3 cellular contexts compared by ENCODE assay signal in the genomic region with DNA sequence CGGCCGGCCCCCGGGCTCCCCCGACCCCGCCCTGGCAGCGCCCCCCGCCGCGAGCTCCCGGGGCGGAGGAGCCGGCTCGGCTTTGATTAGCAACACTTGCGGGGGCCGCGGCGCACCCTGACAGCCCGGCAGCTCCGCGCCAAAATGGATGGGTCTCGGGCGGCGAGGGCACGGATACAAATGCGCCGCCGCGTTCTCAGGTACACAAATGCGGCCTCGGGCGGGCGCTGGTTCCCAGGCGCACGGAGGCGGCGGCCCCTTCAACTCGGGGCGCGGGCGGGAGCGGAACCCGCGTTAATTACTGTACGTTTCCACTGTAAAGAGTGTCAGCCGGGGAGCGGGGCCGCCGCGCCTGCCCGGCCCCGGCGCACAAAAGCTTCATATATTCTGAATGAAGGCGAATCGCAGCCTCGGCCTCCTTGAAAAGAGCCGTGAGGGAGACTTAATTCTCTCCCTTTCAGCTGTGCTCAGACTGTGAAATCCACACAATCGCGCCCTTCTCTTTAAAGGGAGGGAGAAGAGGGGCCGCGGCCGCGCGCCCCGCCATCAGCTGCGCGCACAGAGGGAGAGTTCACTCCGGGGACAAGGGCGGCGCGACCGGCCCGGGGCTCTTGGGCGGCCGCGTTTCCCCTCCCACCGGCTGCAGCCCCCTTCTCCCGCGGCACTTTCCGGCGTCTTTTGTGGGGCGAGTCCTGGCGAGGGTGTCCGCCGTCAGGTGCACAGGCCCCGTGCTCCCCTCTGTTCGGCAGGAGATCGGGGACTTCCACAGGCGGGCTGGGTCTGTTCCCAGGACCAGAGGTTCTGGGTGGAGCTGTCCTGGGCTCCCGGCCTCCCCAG.
A peak's percentile ranks its signal among the peaks of the same experiment; 100 is the strongest.
TF ChIP-seq lines count a peak whose summit lies in the region.

No MANE protein-coding gene starts in this region.

TF ChIP-seq in HEK293T, 16 proteins besides CTCF, POLR2A, EP300 and RAD21:
- TF ChIP-seq L3MBTL2 (conservative IDR thresholded peaks at IDR 0.05): peak; percentile 57
- TF ChIP-seq FOXM1 (IDR thresholded peaks at IDR 0.05; ENCODE audit: borderline replicate concordance): no peak
- TF ChIP-seq FOXK2 (IDR thresholded peaks at IDR 0.05): no peak
- TF ChIP-seq ARNT (IDR thresholded peaks at IDR 0.05): no peak
- TF ChIP-seq, protein P1, sequence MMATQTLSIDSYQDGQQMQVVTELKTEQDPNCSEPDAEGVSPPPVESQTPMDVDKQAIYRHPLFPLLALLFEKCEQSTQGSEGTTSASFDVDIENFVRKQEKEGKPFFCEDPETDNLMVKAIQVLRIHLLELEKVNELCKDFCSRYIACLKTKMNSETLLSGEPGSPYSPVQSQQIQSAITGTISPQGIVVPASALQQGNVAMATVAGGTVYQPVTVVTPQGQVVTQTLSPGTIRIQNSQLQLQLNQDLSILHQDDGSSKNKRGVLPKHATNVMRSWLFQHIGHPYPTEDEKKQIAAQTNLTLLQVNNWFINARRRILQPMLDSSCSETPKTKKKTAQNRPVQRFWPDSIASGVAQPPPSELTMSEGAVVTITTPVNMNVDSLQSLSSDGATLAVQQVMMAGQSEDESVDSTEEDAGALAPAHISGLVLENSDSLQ (IDR thresholded peaks at IDR 0.05): no peak

TF ChIP-seq in SK-N-SH, 30 proteins besides CTCF, POLR2A, EP300 and RAD21:
- TF ChIP-seq RXRA (IDR thresholded peaks at IDR 0.05; ENCODE audit: borderline replicate concordance, low read depth) (no peak), TCF12 (IDR thresholded peaks at IDR 0.05) (no peak), POLR2AphosphoS5 (IDR thresholded peaks at IDR 0.05; ENCODE audit: low read depth, low read length) (no peak), MXI1 (IDR thresholded peaks at IDR 0.05; ENCODE audit: low read depth, low read length) (no peak), MEF2A (IDR thresholded peaks at IDR 0.05; ENCODE audit: borderline replicate concordance, low read depth) (no peak), SIN3A (IDR thresholded peaks at IDR 0.05; ENCODE audit: borderline replicate concordance, low read depth, low read length) (no peak)
- TF ChIP-seq, protein P2, sequence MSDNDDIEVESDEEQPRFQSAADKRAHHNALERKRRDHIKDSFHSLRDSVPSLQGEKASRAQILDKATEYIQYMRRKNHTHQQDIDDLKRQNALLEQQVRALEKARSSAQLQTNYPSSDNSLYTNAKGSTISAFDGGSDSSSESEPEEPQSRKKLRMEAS (IDR thresholded peaks at IDR 0.05; ENCODE audit: low read depth): no peak
- TF ChIP-seq, protein P3, sequence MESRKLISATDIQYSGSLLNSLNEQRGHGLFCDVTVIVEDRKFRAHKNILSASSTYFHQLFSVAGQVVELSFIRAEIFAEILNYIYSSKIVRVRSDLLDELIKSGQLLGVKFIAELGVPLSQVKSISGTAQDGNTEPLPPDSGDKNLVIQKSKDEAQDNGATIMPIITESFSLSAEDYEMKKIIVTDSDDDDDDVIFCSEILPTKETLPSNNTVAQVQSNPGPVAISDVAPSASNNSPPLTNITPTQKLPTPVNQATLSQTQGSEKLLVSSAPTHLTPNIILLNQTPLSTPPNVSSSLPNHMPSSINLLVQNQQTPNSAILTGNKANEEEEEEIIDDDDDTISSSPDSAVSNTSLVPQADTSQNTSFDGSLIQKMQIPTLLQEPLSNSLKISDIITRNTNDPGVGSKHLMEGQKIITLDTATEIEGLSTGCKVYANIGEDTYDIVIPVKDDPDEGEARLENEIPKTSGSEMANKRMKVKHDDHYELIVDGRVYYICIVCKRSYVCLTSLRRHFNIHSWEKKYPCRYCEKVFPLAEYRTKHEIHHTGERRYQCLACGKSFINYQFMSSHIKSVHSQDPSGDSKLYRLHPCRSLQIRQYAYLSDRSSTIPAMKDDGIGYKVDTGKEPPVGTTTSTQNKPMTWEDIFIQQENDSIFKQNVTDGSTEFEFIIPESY (IDR thresholded peaks at IDR 0.05; ENCODE audit: borderline replicate concordance, low read depth): no peak
- TF ChIP-seq, protein P4, sequence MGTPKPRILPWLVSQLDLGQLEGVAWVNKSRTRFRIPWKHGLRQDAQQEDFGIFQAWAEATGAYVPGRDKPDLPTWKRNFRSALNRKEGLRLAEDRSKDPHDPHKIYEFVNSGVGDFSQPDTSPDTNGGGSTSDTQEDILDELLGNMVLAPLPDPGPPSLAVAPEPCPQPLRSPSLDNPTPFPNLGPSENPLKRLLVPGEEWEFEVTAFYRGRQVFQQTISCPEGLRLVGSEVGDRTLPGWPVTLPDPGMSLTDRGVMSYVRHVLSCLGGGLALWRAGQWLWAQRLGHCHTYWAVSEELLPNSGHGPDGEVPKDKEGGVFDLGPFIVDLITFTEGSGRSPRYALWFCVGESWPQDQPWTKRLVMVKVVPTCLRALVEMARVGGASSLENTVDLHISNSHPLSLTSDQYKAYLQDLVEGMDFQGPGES (IDR thresholded peaks at IDR 0.05; ENCODE audit: low read depth, low read length): no peak
- TF ChIP-seq, protein P5, sequence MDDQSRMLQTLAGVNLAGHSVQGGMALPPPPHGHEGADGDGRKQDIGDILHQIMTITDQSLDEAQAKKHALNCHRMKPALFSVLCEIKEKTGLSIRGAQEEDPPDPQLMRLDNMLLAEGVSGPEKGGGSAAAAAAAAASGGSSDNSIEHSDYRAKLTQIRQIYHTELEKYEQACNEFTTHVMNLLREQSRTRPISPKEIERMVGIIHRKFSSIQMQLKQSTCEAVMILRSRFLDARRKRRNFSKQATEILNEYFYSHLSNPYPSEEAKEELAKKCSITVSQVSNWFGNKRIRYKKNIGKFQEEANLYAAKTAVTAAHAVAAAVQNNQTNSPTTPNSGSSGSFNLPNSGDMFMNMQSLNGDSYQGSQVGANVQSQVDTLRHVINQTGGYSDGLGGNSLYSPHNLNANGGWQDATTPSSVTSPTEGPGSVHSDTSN (IDR thresholded peaks at IDR 0.05): no peak
TF ChIP-seq in SK-N-SH: peak in this region for 0.

TF ChIP-seq in HepG2, 621 proteins besides CTCF, POLR2A, EP300 and RAD21:
- TF ChIP-seq SMC3 (IDR thresholded peaks at IDR 0.05; ENCODE audit: low read length) (no peak), FOXP1 (IDR thresholded peaks at IDR 0.05) (no peak), FOXP1 (CRISPR knock-in tag; IDR thresholded peaks at IDR 0.05) (no peak), ZKSCAN5 (CRISPR knock-in tag; IDR thresholded peaks at IDR 0.05) (no peak), PRMT3 (CRISPR knock-in tag; IDR thresholded peaks at IDR 0.05; ENCODE audit: borderline replicate concordance, low read depth) (no peak), SP4 (CRISPR knock-in tag; IDR thresholded peaks at IDR 0.05) (no peak), KDM3A (CRISPR knock-in tag; IDR thresholded peaks at IDR 0.05; ENCODE audit: low read depth) (no peak), TRIM24 (CRISPR knock-in tag; IDR thresholded peaks at IDR 0.05) (no peak), PITX1 (CRISPR knock-in tag; IDR thresholded peaks at IDR 0.05) (no peak), SIN3A (IDR thresholded peaks at IDR 0.05; ENCODE audit: borderline replicate concordance, low read depth, low read length) (no peak), SSRP1 (CRISPR knock-in tag; IDR thresholded peaks at IDR 0.05) (no peak), KDM5B (CRISPR knock-in tag; IDR thresholded peaks at IDR 0.05; ENCODE audit: borderline replicate concordance) (no peak), SRY (CRISPR knock-in tag; IDR thresholded peaks at IDR 0.05) (no peak), HOXA5 (CRISPR knock-in tag; IDR thresholded peaks at IDR 0.05) (no peak), MTA3 (CRISPR knock-in tag; IDR thresholded peaks at IDR 0.05) (no peak)
- TF ChIP-seq, protein P6, sequence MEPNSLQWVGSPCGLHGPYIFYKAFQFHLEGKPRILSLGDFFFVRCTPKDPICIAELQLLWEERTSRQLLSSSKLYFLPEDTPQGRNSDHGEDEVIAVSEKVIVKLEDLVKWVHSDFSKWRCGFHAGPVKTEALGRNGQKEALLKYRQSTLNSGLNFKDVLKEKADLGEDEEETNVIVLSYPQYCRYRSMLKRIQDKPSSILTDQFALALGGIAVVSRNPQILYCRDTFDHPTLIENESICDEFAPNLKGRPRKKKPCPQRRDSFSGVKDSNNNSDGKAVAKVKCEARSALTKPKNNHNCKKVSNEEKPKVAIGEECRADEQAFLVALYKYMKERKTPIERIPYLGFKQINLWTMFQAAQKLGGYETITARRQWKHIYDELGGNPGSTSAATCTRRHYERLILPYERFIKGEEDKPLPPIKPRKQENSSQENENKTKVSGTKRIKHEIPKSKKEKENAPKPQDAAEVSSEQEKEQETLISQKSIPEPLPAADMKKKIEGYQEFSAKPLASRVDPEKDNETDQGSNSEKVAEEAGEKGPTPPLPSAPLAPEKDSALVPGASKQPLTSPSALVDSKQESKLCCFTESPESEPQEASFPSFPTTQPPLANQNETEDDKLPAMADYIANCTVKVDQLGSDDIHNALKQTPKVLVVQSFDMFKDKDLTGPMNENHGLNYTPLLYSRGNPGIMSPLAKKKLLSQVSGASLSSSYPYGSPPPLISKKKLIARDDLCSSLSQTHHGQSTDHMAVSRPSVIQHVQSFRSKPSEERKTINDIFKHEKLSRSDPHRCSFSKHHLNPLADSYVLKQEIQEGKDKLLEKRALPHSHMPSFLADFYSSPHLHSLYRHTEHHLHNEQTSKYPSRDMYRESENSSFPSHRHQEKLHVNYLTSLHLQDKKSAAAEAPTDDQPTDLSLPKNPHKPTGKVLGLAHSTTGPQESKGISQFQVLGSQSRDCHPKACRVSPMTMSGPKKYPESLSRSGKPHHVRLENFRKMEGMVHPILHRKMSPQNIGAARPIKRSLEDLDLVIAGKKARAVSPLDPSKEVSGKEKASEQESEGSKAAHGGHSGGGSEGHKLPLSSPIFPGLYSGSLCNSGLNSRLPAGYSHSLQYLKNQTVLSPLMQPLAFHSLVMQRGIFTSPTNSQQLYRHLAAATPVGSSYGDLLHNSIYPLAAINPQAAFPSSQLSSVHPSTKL (CRISPR knock-in tag; IDR thresholded peaks at IDR 0.05): no peak
- TF ChIP-seq, protein P7, sequence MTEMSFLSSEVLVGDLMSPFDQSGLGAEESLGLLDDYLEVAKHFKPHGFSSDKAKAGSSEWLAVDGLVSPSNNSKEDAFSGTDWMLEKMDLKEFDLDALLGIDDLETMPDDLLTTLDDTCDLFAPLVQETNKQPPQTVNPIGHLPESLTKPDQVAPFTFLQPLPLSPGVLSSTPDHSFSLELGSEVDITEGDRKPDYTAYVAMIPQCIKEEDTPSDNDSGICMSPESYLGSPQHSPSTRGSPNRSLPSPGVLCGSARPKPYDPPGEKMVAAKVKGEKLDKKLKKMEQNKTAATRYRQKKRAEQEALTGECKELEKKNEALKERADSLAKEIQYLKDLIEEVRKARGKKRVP (CRISPR knock-in tag; IDR thresholded peaks at IDR 0.05): no peak
- TF ChIP-seq, protein P8, sequence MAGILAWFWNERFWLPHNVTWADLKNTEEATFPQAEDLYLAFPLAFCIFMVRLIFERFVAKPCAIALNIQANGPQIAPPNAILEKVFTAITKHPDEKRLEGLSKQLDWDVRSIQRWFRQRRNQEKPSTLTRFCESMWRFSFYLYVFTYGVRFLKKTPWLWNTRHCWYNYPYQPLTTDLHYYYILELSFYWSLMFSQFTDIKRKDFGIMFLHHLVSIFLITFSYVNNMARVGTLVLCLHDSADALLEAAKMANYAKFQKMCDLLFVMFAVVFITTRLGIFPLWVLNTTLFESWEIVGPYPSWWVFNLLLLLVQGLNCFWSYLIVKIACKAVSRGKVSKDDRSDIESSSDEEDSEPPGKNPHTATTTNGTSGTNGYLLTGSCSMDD (CRISPR knock-in tag; IDR thresholded peaks at IDR 0.05): no peak
- TF ChIP-seq, protein P9, sequence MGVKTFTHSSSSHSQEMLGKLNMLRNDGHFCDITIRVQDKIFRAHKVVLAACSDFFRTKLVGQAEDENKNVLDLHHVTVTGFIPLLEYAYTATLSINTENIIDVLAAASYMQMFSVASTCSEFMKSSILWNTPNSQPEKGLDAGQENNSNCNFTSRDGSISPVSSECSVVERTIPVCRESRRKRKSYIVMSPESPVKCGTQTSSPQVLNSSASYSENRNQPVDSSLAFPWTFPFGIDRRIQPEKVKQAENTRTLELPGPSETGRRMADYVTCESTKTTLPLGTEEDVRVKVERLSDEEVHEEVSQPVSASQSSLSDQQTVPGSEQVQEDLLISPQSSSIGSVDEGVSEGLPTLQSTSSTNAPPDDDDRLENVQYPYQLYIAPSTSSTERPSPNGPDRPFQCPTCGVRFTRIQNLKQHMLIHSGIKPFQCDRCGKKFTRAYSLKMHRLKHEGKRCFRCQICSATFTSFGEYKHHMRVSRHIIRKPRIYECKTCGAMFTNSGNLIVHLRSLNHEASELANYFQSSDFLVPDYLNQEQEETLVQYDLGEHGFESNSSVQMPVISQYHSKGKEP (CRISPR knock-in tag; IDR thresholded peaks at IDR 0.05): no peak
TF ChIP-seq in HepG2: peak in this region for 0.
